9 cellular contexts compared by ENCODE assay signal in genomic region chr15:89119489-89120478, GRCh38. TPM values are rescaled to one million over a fixed set of nuclear protein-coding genes. Genes with fewer than 3 reads are reported as not detected.
DNase-seq lines count a peak whose midpoint lies in the region; ATAC-seq lines count a peak whose summit lies in the region.
"Had no signal": no experiment of that assay in that cellular context is flagged by ENCODE, and none has a peak within 500 bp of the region (broad histone marks: within the 10 kb centered on the region; RNA-seq: fewer than 3 reads in every experiment).

No MANE protein-coding gene starts in this region.

- ATAC-seq in left cardiac atrium (peak; percentile 39 to 52), GM18873 (IDR thresholded peaks at IDR 0.05; ENCODE audit: low FRiP score, unreplicated experiment) (no peak), HG02938 (IDR thresholded peaks at IDR 0.05; ENCODE audit: unreplicated experiment) (no peak)

- peak in 2 of 3 experiments; percentile 24 to 65 for DNase-seq in NCI-H1417 (lab: John Stamatoyannopoulos, UW)
- DNase-seq in NCI-H1417 treated with DMSO at 0.1 percent for 48 hours (lab: John Stamatoyannopoulos, UW): no peak
- DNase-seq in amniotic epithelial cell (ENCODE audit: low read depth): peak; percentile 74
- DNase-seq in left cardiac atrium: no peak
- no peak for DNase-seq in activated CD4-positive, alpha-beta T cell treated with anti-CD3 and anti-CD28 coated beads for 1 hour
- DNase-seq: hypothalamus had no signal

- intact Hi-C loops in left cardiac atrium (cut with DNase I): no loop called here

- H3K4me3 ChIP-seq in skin epidermis: no peak overlapping the region

- peak overlapping the region in 12 of 21 experiments; percentile 0 to 80 (median 54) for H3K27ac ChIP-seq in skin epidermis

RNA-seq across cellular contexts. Expression of gene ABHD2, which starts 31.5 kb away (rescaled TPM):
- total RNA-seq in left cardiac atrium: 100 to 1,000 TPM in 1 of 2 donors, 10 to 100 TPM in 1; 91.6 to 208 TPM

Comparison
In these comparisons a context has a peak if more than half of its experiments do, and no peak if none do; other contexts are left out.
1. DNase-seq: peak in NCI-H1417 (2 of 3) and amniotic epithelial cell (single experiment); none in NCI-H1417 treated with DMSO at 0.1 percent for 48 hours (single experiment), left cardiac atrium (single experiment) and activated CD4-positive, alpha-beta T cell treated with anti-CD3 and anti-CD28 coated beads for 1 hour (single experiment).
2. ATAC-seq: peak in left cardiac atrium (2 of 2); none in GM18873 (single experiment) and HG02938 (single experiment).